Comparison of ENCODE assay signal across 8 cellular contexts in genomic region chr5:94111209-94112004, GRCh38.
A peak's percentile ranks its signal among the peaks of the same experiment; 100 is the strongest.
DNase-seq lines count a peak whose midpoint lies in the region; ATAC-seq and TF ChIP-seq lines count a peak whose summit lies in the region.

No MANE protein-coding gene starts in this region.

- H3K9ac ChIP-seq in BLaER1 (peak overlapping the region; percentile 84), colonic mucosa (ENCODE audit: low read depth in 2 of 2, low read length in 2 of 2) (peak overlapping the region; percentile 81 to 90)

- H4K20me1 ChIP-seq in BLaER1: peaks cover 7% of the 10 kb centered on the region; the same call in 1 of the 2 replicates

- ATAC-seq in HG03457 (IDR thresholded peaks at IDR 0.05; ENCODE audit: unreplicated experiment): peak; percentile 100

- TF ChIP-seq CTCF in colonic mucosa (IDR thresholded peaks at IDR 0.05): no peak

- H3K4me3 ChIP-seq in BLaER1 (peak overlapping the region; percentile 91), colonic mucosa (peak overlapping the region; percentile 80)

- intact Hi-C loops in colonic mucosa (cut with DNase I): no loop called here

- H3K36me3 ChIP-seq in BLaER1 (0 out of 2 replicates have a peak, but pooled peaks cover 4% of the 10 kb centered on the region), colonic mucosa (no peaks in the 10 kb centered on the region)

- peaks cover 21% of the 10 kb centered on the region for H3K9me3 ChIP-seq in BLaER1
- no peaks in the 10 kb centered on the region for H3K9me3 ChIP-seq in colonic mucosa

- H3K27ac ChIP-seq in BLaER1: peak overlapping the region; percentile 86
- H3K27ac ChIP-seq in colonic mucosa: peak overlapping the region; percentile 89
- H3K27ac ChIP-seq in layer of hippocampus (ENCODE audit: low read depth, low read length): peak overlapping the region; percentile 80

- no peaks in the 10 kb centered on the region for H3K27me3 ChIP-seq in BLaER1
- no peaks in the 10 kb centered on the region for H3K27me3 ChIP-seq in colonic mucosa
- no peaks in the 10 kb centered on the region for H3K27me3 ChIP-seq in layer of hippocampus (ENCODE audit: control insufficient read depth, insufficient read depth, low read length)

- H3K4me1 ChIP-seq in BLaER1 (peaks cover 11% of the 10 kb centered on the region), colonic mucosa (no peaks in the 10 kb centered on the region)

- DNase-seq in GM19240 (ENCODE audit: insufficient read length, low spot score) (peak; percentile 83), NCI-H524 (lab: John Stamatoyannopoulos, UW) (peak; percentile 88 to 97), colonic mucosa (peak; percentile 96)
- peak; percentile 90 to 91 for DNase-seq in activated CD4-positive, alpha-beta T cell treated with anti-CD3 and anti-CD28 coated beads for 4 hours
- DNase-seq in stimulated activated CD4-positive, alpha-beta T cell treated with anti-CD3 and anti-CD28 coated beads, Interleukin-1b, Interleukin-23, amount 100 ng/mL, for 24 hours (ENCODE audit: low read depth in 4 of 4, low spot score in 1 of 4): peak; percentile 78 to 89 (median 84)

- peak overlapping the region; percentile 81 for H3K4me2 ChIP-seq in BLaER1

Comparison
In these comparisons a context has a peak if more than half of its experiments do, and no peak if none do; other contexts are left out.
1. Peak in every context shown above with its lines: DNase-seq, ATAC-seq, H3K4me3 ChIP-seq and H3K27ac ChIP-seq.